Comparison of ENCODE assay signal across 9 cellular contexts in the genomic region with DNA sequence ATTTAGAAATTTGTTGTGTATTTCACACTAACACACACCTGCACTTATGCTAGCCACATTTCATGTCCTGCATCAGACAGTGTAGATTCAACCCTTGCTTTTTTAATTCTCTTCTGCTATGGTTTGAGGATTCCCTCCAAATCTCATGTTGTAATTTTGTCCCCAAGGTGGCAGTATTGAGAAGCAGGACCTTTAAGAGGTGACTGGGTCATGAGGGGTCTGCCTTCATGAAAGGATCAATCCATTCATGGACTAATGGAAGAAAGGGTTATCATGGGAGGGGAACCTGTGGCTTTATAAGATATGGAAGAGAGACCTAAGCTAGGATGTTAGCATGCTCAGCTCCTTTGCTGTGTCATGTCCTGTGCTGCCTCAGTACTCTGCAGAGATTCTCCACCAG.
DNase-seq lines count a peak whose midpoint lies in the region; ATAC-seq and TF ChIP-seq lines count a peak whose summit lies in the region.
"Had no signal": no experiment of that assay in that cellular context is flagged by ENCODE, and none has a peak within 500 bp of the region (broad histone marks: within the 10 kb centered on the region; RNA-seq: fewer than 3 reads in every experiment).

No MANE protein-coding gene starts in this region.

- no peaks in the 10 kb centered on the region for H3K4me1 Mint-ChIP-seq in activated T-helper 2 cell treated with anti-CD3 and anti-CD28 coated beads, Interferon-gamma antibody, Interleukin-2, Interleukin-4, amounts not matched to agents 10 μg/mL and 5 μg/mL and 100 μg/mL, durations not matched to agents 14 hours and 24 hours and 36 hours (ENCODE audit: low read depth)

- no peaks in the 10 kb centered on the region for H3K9me3 ChIP-seq in smooth muscle cell (replicated peaks; ENCODE audit: low read depth)
- H3K9me3 ChIP-seq: BLaER1 had no signal

- no peak overlapping the region for H3K27ac ChIP-seq in smooth muscle cell (ENCODE audit: low read depth)
- H3K27ac ChIP-seq: BLaER1 had no signal

- intact Hi-C loops in activated T-helper 2 cell treated with anti-CD3 and anti-CD28 coated beads, Interferon-gamma antibody, Interleukin-2, Interleukin-4, amounts not matched to agents 10 μg/mL and 5 μg/mL and 100 μg/mL, durations not matched to agents 14 hours and 24 hours and 36 hours (cut with micrococcal nuclease), result no loop called here

- H4K20me1 ChIP-seq in smooth muscle cell (ENCODE audit: low read depth), result no peaks in the 10 kb centered on the region
- H4K20me1 ChIP-seq: BLaER1 had no signal

- no peak overlapping the region for H3K4me3 ChIP-seq in smooth muscle cell
- H3K4me3 ChIP-seq: BLaER1 had no signal

- no peak overlapping the region for H3K27ac Mint-ChIP-seq in activated T-helper 2 cell treated with anti-CD3 and anti-CD28 coated beads, Interferon-gamma antibody, Interleukin-2, Interleukin-4, amounts not matched to agents 10 μg/mL and 5 μg/mL and 100 μg/mL, durations not matched to agents 14 hours and 24 hours and 36 hours

- DNase-seq in NCI-H2081 (lab: John Stamatoyannopoulos, UW) (peak; percentile 11 to 22), NCI-H2081 treated with DMSO at 0.1 percent for 48 hours (lab: John Stamatoyannopoulos, UW) (no peak), RPMI7951 (ENCODE audit: low read depth) (peak; percentile 45), glomerular visceral epithelial cell (ENCODE audit: extremely low spot score) (peak; percentile 29), smooth muscle cell (lab: John Stamatoyannopoulos, UW; ENCODE audit: unreplicated experiment) (no peak), CD1c-positive myeloid dendritic cell (ENCODE audit: extremely low spot score) (no peak)
- no peak for DNase-seq in activated T-helper 2 cell treated with anti-CD3 and anti-CD28 coated beads, Interferon-gamma antibody, Interleukin-2, Interleukin-4, amounts not matched to agents 10 μg/mL and 5 μg/mL and 100 μg/mL, durations not matched to agents 14 hours and 24 hours and 36 hours (ENCODE audit: low spot score)

- H3K27me3 ChIP-seq in smooth muscle cell (ENCODE audit: low read depth), result no peaks in the 10 kb centered on the region
- H3K27me3 ChIP-seq: BLaER1 had no signal

- H3K36me3 Mint-ChIP-seq in activated T-helper 2 cell treated with anti-CD3 and anti-CD28 coated beads, Interferon-gamma antibody, Interleukin-2, Interleukin-4, amounts not matched to agents 10 μg/mL and 5 μg/mL and 100 μg/mL, durations not matched to agents 14 hours and 24 hours and 36 hours (ENCODE audit: low read depth), result no peaks in the 10 kb centered on the region

- no peak overlapping the region for H3K4me3 Mint-ChIP-seq in activated T-helper 2 cell treated with anti-CD3 and anti-CD28 coated beads, Interferon-gamma antibody, Interleukin-2, Interleukin-4, amounts not matched to agents 10 μg/mL and 5 μg/mL and 100 μg/mL, durations not matched to agents 14 hours and 24 hours and 36 hours (ENCODE audit: low read depth)

- no peak for ATAC-seq in HG03565 (IDR thresholded peaks at IDR 0.05; ENCODE audit: unreplicated experiment)

- H2AFZ ChIP-seq in smooth muscle cell (ENCODE audit: low read depth), result no peak overlapping the region

- H3K4me2 ChIP-seq in smooth muscle cell, result no peak overlapping the region
- H3K4me2 ChIP-seq: BLaER1 had no signal

- no peak overlapping the region for H3K9ac ChIP-seq in smooth muscle cell (ENCODE audit: low read depth)
- H3K9ac ChIP-seq: BLaER1 had no signal

- peak; percentile 60 for TF ChIP-seq CTCF in smooth muscle cell (IDR thresholded peaks at IDR 0.05; ENCODE audit: borderline replicate concordance, insufficient read depth, poor library complexity, severe bottlenecking)

- peaks cover 12% of the 10 kb centered on the region for H3K4me1 ChIP-seq in smooth muscle cell (ENCODE audit: low read depth)
- H3K4me1 ChIP-seq: BLaER1 had no signal

- H3F3A ChIP-seq in smooth muscle cell (ENCODE audit: low read depth), result peaks cover 4% of the 10 kb centered on the region

- H3K36me3 ChIP-seq in smooth muscle cell (ENCODE audit: low read depth), result no peaks in the 10 kb centered on the region
- H3K36me3 ChIP-seq: BLaER1 had no signal

- H3K27me3 Mint-ChIP-seq in activated T-helper 2 cell treated with anti-CD3 and anti-CD28 coated beads, Interferon-gamma antibody, Interleukin-2, Interleukin-4, amounts not matched to agents 10 μg/mL and 5 μg/mL and 100 μg/mL, durations not matched to agents 14 hours and 24 hours and 36 hours (ENCODE audit: low read depth), result no peaks in the 10 kb centered on the region

- no peaks in the 10 kb centered on the region for H3K79me2 ChIP-seq in smooth muscle cell (ENCODE audit: low read depth)

- peaks cover 47% of the 10 kb centered on the region for H3K9me3 Mint-ChIP-seq in activated T-helper 2 cell treated with anti-CD3 and anti-CD28 coated beads, Interferon-gamma antibody, Interleukin-2, Interleukin-4, amounts not matched to agents 10 μg/mL and 5 μg/mL and 100 μg/mL, durations not matched to agents 14 hours and 24 hours and 36 hours

Comparison
In these comparisons a context has a peak if more than half of its experiments do, and no peak if none do; other contexts are left out.
1. DNase-seq: peak in NCI-H2081 (2 of 2), RPMI7951 (single experiment) and glomerular visceral epithelial cell (single experiment); none in NCI-H2081 treated with DMSO at 0.1 percent for 48 hours (single experiment), smooth muscle cell (single experiment), activated T-helper 2 cell treated with anti-CD3 and anti-CD28 coated beads, Interferon-gamma antibody, Interleukin-2, Interleukin-4, amounts not matched to agents 10 μg/mL and 5 μg/mL and 100 μg/mL, durations not matched to agents 14 hours and 24 hours and 36 hours (single experiment) and CD1c-positive myeloid dendritic cell (single experiment).